15 cellular contexts compared by ENCODE assay signal in the genomic region with DNA sequence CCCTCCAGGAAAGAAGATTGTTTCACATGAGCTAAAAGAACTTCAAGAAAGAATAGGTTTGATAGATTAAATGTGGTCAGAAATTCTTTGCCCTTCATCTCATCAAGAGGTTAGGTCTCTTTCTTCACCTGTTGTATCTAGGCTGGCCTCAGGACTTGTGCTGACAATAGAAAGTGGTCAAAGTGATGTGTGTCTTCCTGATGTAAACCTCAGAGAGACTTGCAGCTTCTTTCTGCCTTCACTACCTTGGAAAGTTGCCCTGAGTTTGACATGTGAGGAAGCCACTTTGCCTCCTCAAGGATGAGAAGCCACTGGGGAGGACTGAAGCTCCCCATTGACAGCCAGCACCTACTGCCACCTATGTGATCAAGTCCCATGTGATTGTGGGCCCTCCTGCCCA. TPM values are rescaled to one million over a fixed set of nuclear protein-coding genes. Genes with fewer than 3 reads are reported as not detected.
DNase-seq lines count a peak whose midpoint lies in the region; ATAC-seq and TF ChIP-seq lines count a peak whose summit lies in the region.
"Had no signal": no experiment of that assay in that cellular context is flagged by ENCODE, and none has a peak within 500 bp of the region (broad histone marks: within the 10 kb centered on the region; RNA-seq: fewer than 3 reads in every experiment).

No MANE protein-coding gene starts in this region.

- H3K27me3 ChIP-seq in KMS-11 (ENCODE audit: insufficient read depth, low read depth) (no peaks in the 10 kb centered on the region), trophoblast cell (ENCODE audit: insufficient read depth, low read length) (no peaks in the 10 kb centered on the region), esophagus squamous epithelium (no peaks in the 10 kb centered on the region)

- POLR2A ChIA-PET in activated CD8-positive, alpha-beta T cell treated with anti-CD3 and anti-CD28 coated beads for 36 hours (lab: Charles Lee), result interaction anchor here (1.1 kb wide), 1 partner anchor 20 kb away, joined by 3 read pairs; no protein-coding TSS in a partner anchor

- H2BK120ac ChIP-seq in trophoblast cell (ENCODE audit: insufficient read depth, low read length, poor library complexity), result peak overlapping the region; percentile 28

- peak overlapping the region; percentile 28 for H3K18ac ChIP-seq in trophoblast cell (ENCODE audit: low read length)

- peak overlapping the region; percentile 15 for H2BK5ac ChIP-seq in trophoblast cell (ENCODE audit: low read depth, low read length, poor library complexity)

- no peak overlapping the region for H4K12ac ChIP-seq in trophoblast cell (ENCODE audit: low read depth, low read length)

- H3K4me1 ChIP-seq in KMS-11 (ENCODE audit: low read depth, poor library complexity, severe bottlenecking), result peaks cover 64% of the 10 kb centered on the region
- peaks cover 12 to 21% of the 10 kb centered on the region in 2 experiments for H3K4me1 ChIP-seq in trophoblast cell (ENCODE audit: control insufficient read depth in 1 of 2, insufficient read depth in 2 of 2, low read length in 2 of 2)
- peaks cover 0 to 8% (median 3%) of the 10 kb centered on the region in 3 donors for H3K4me1 ChIP-seq in esophagus squamous epithelium

- TF ChIP-seq CTCF in KMS-11 (conservative IDR thresholded peaks at IDR 0.05; ENCODE audit: low read depth, low read length), result no peak
- TF ChIP-seq CTCF in esophagus squamous epithelium (IDR thresholded peaks at IDR 0.05), result no peak
- no peak for TF ChIP-seq CTCF in mesothelial cell of epicardium (IDR thresholded peaks at IDR 0.05; ENCODE audit: unreplicated experiment)
- TF ChIP-seq CTCF in activated CD8-positive, alpha-beta T cell treated with anti-CD3 and anti-CD28 coated beads for 36 hours (IDR thresholded peaks at IDR 0.05), result no peak

- H3K36me3 Mint-ChIP-seq in mesothelial cell of epicardium, result peaks cover 8% of the 10 kb centered on the region
- no peaks in the 10 kb centered on the region for H3K36me3 Mint-ChIP-seq in activated CD8-positive, alpha-beta T cell treated with anti-CD3 and anti-CD28 coated beads for 36 hours (ENCODE audit: low read depth)
- H3K36me3 Mint-ChIP-seq: CD4-positive, alpha-beta memory T cell had no signal

- H2AFZ ChIP-seq in KMS-11 (ENCODE audit: low read depth) (peak overlapping the region; percentile 10; the same call in 1 of the 2 replicates), trophoblast cell (ENCODE audit: insufficient read depth, low read length, poor library complexity) (no peak overlapping the region)
- H2AFZ ChIP-seq: GM23248 had no signal

- DNase-seq in RPMI8226 (peak; percentile 54), trophoblast cell (no peak), esophagus squamous epithelium (lab: John Stamatoyannopoulos, UW) (no peak), mesothelial cell of epicardium (ENCODE audit: low spot score in 2 of 2, unreplicated experiment in 2 of 2) (no peak)
- DNase-seq in activated CD8-positive, alpha-beta T cell treated with anti-CD3 and anti-CD28 coated beads for 36 hours, result no peak
- DNase-seq: C1 segment of cervical spinal cord; CD4-positive, alpha-beta memory T cell; COR-L47; DMS153; DND-41; GM23248; H7; HCEC 1CT had no signal

- H3K9me3 Mint-ChIP-seq in mesothelial cell of epicardium, result no peaks in the 10 kb centered on the region
- no peaks in the 10 kb centered on the region for H3K9me3 Mint-ChIP-seq in activated CD8-positive, alpha-beta T cell treated with anti-CD3 and anti-CD28 coated beads for 36 hours

- no peaks in the 10 kb centered on the region for H4K20me1 ChIP-seq in KMS-11 (ENCODE audit: insufficient read depth)

- H3K4me3 ChIP-seq in KMS-11 (IDR thresholded peaks at IDR 0.05; ENCODE audit: insufficient read depth, low read depth, low read length), result no peak overlapping the region
- H3K4me3 ChIP-seq in trophoblast cell (ENCODE audit: low read depth, low read length), result no peak overlapping the region
- H3K4me3 ChIP-seq in esophagus squamous epithelium, result no peak overlapping the region
- H3K4me3 ChIP-seq: GM23248 had no signal

- H3K14ac ChIP-seq in trophoblast cell (ENCODE audit: low read length), result peak overlapping the region; percentile 60

- H3K36me3 ChIP-seq in KMS-11 (ENCODE audit: insufficient read depth) (no peaks in the 10 kb centered on the region), trophoblast cell (ENCODE audit: control insufficient read depth in 1 of 2, insufficient read depth in 2 of 2, low read length in 2 of 2) (no peaks in the 10 kb centered on the region), esophagus squamous epithelium (no peaks in the 10 kb centered on the region)

- H2BK12ac ChIP-seq in trophoblast cell (ENCODE audit: low read length), result peak overlapping the region; percentile 32

- H3K4me3 Mint-ChIP-seq in mesothelial cell of epicardium, result no peak overlapping the region
- H3K4me3 Mint-ChIP-seq in activated CD8-positive, alpha-beta T cell treated with anti-CD3 and anti-CD28 coated beads for 36 hours, result no peak overlapping the region
- H3K4me3 Mint-ChIP-seq: CD4-positive, alpha-beta memory T cell had no signal

- H3K27ac Mint-ChIP-seq in mesothelial cell of epicardium, result no peak overlapping the region
- H3K27ac Mint-ChIP-seq in activated CD8-positive, alpha-beta T cell treated with anti-CD3 and anti-CD28 coated beads for 36 hours, result no peak overlapping the region
- H3K27ac Mint-ChIP-seq: CD4-positive, alpha-beta memory T cell had no signal

- CTCF ChIA-PET in activated CD8-positive, alpha-beta T cell treated with anti-CD3 and anti-CD28 coated beads for 36 hours (lab: Charles Lee), result interaction anchor here (0.8 to 1.3 kb wide), 5 partner anchors 10 to 77 kb away, joined by 3 to 5 read pairs (median 4); no protein-coding TSS in a partner anchor

- no peak overlapping the region for H3K23ac ChIP-seq in trophoblast cell (ENCODE audit: low read length)

- H4K8ac ChIP-seq in trophoblast cell (ENCODE audit: low read depth, low read length), result no peak overlapping the region

- ATAC-seq in activated CD8-positive, alpha-beta T cell treated with anti-CD3 and anti-CD28 coated beads for 36 hours, result no peak

- peak overlapping the region; percentile 16 for H3K4ac ChIP-seq in trophoblast cell (ENCODE audit: low read depth, low read length)

- H3K27me3 Mint-ChIP-seq in mesothelial cell of epicardium (ENCODE audit: low read depth), result no peaks in the 10 kb centered on the region
- peaks cover 8% of the 10 kb centered on the region for H3K27me3 Mint-ChIP-seq in activated CD8-positive, alpha-beta T cell treated with anti-CD3 and anti-CD28 coated beads for 36 hours

- H4K91ac ChIP-seq in trophoblast cell (ENCODE audit: low read depth, low read length), result peak overlapping the region; percentile 47

- intact Hi-C loops in esophagus squamous epithelium (cut with DNase I), result no loop called here
- intact Hi-C loops in activated CD8-positive, alpha-beta T cell treated with anti-CD3 and anti-CD28 coated beads for 36 hours (cut with micrococcal nuclease), result no loop called here

- H3K79me1 ChIP-seq in trophoblast cell (ENCODE audit: low read length), result peaks cover 8% of the 10 kb centered on the region

- H3K79me2 ChIP-seq in KMS-11 (ENCODE audit: insufficient read depth, low read depth) (no peaks in the 10 kb centered on the region), trophoblast cell (ENCODE audit: control insufficient read depth, insufficient read depth, low read length, poor library complexity) (no peaks in the 10 kb centered on the region)

- TF ChIP-seq POLR2A in esophagus squamous epithelium (IDR thresholded peaks at IDR 0.05), result no peak

- peaks cover 9% of the 10 kb centered on the region for H3K4me1 Mint-ChIP-seq in mesothelial cell of epicardium
- no peaks in the 10 kb centered on the region for H3K4me1 Mint-ChIP-seq in activated CD8-positive, alpha-beta T cell treated with anti-CD3 and anti-CD28 coated beads for 36 hours (ENCODE audit: low read depth)
- H3K4me1 Mint-ChIP-seq: CD4-positive, alpha-beta memory T cell had no signal

- H3K9me3 ChIP-seq in trophoblast cell (ENCODE audit: insufficient read depth, low read depth, low read length) (no peaks in the 10 kb centered on the region), esophagus squamous epithelium (no peaks in the 10 kb centered on the region)

- peak overlapping the region; percentile 21 for H2AK5ac ChIP-seq in trophoblast cell (ENCODE audit: low read length)

- H3K27ac ChIP-seq in KMS-11, result peak overlapping the region; percentile 21; the same call in 1 of the 2 replicates
- H3K27ac ChIP-seq in trophoblast cell (ENCODE audit: low read depth, low read length), result no peak overlapping the region
- no peak overlapping the region for H3K27ac ChIP-seq in esophagus squamous epithelium
- H3K27ac ChIP-seq: GM23248 had no signal

- H3K9ac ChIP-seq in KMS-11, result no peak overlapping the region
- no peak overlapping the region for H3K9ac ChIP-seq in trophoblast cell (ENCODE audit: low read length)
- H3K9ac ChIP-seq: GM23248 had no signal

- H3K4me2 ChIP-seq in KMS-11 (peak overlapping the region; percentile 39; the same call in 1 of the 2 replicates), trophoblast cell (ENCODE audit: low read length) (no peak overlapping the region)

RNA-seq across cellular contexts. Expression of gene TBPL1, which starts 46.3 kb away (rescaled TPM):
- 132 and 134 TPM in 2 replicates for polyA plus RNA-seq in trophoblast cell (2013)
- 10 to 100 TPM in 2 of 4 donors, 1 to 10 TPM in 2; 9.0 to 27.5 (median 12.0) TPM for total RNA-seq in esophagus squamous epithelium
- total RNA-seq in mesothelial cell of epicardium, result 29.3 to 31.0 TPM (median 30.5 TPM) in 3 replicates
- total RNA-seq in activated CD8-positive, alpha-beta T cell treated with anti-CD3 and anti-CD28 coated beads for 36 hours, result 10 to 100 TPM; 30.9 to 37.8 TPM

RNA-seq across cellular contexts. Expression of gene SLC2A12, which starts 53.1 kb away (rescaled TPM):
- 17.4 and 17.5 TPM in 2 replicates for polyA plus RNA-seq in trophoblast cell (2013)
- total RNA-seq in esophagus squamous epithelium, result 1 to 10 TPM; 2.5 to 6.7 (median 4.1) TPM
- total RNA-seq in mesothelial cell of epicardium, result 7.8 to 8.7 TPM (median 8.1 TPM) in 3 replicates
- under 1 TPM; 0.18 to 0.20 TPM for total RNA-seq in activated CD8-positive, alpha-beta T cell treated with anti-CD3 and anti-CD28 coated beads for 36 hours
- total RNA-seq: A673; CD4-positive, alpha-beta memory T cell had no signal
- polyA plus RNA-seq: CD4-positive, alpha-beta memory T cell had no signal
